In genomic region chrX:20513185-20513584, GRCh38 we compare ENCODE assay signal across 26 cellular contexts.
"Had no signal": no experiment of that assay in that cellular context is flagged by ENCODE, and none has a peak within 500 bp of the region (broad histone marks: within the 10 kb centered on the region; RNA-seq: fewer than 3 reads in every experiment).

No MANE protein-coding gene starts in this region.

- DNase-seq: activated CD4-positive, alpha-beta T cell treated with anti-CD3 and anti-CD28 coated beads for 48 hours; activated CD4-positive, alpha-beta T cell treated with anti-CD3 and anti-CD28 coated beads, Interleukin-2, amount 50 U/mL, for 48 hours; activated CD8-positive, alpha-beta memory T cell treated with anti-CD3 and anti-CD28 coated beads for 24 hours; activated effector memory CD4-positive, alpha-beta T cell treated with Interleukin-2 at 50 U/mL for 16 hours; activated naive CD4-positive, alpha-beta T cell treated with Interleukin-2 at 50 U/mL for 16 hours; aorta; effector memory CD8-positive, alpha-beta T cell; heart right ventricle; naive thymus-derived CD8-positive, alpha-beta T cell; posterior cingulate gyrus; right lobe of liver; stimulated activated CD4-positive, alpha-beta T cell treated with anti-CD3 and anti-CD28 coated beads, Interleukin-12 subunit alpha, Interleukin-12 subunit beta, amount 100 ng/mL, for 4 hours; stimulated activated CD4-positive, alpha-beta T cell treated with anti-CD3 and anti-CD28 coated beads, Interleukin-4, amount 100 ng/mL, for 24 hours; T1000; uterus; WERI-Rb-1 had no signal

- H3K27ac ChIP-seq: cardiac muscle cell, coronary artery, heart right ventricle, right lobe of liver, thoracic aorta, uterus, WERI-Rb-1 had no signal

- H3K9me3 ChIP-seq: heart right ventricle, right lobe of liver, thoracic aorta, uterus had no signal

- H3K36me3 ChIP-seq: cardiac muscle cell, heart right ventricle, right lobe of liver, thoracic aorta, uterus, WERI-Rb-1 had no signal

- H3K27me3 ChIP-seq: cardiac muscle cell, uterus had no signal

- H3K27ac Mint-ChIP-seq: activated naive CD8-positive, alpha-beta T cell; brain; effector memory CD8-positive, alpha-beta T cell; memory B cell; naive thymus-derived CD8-positive, alpha-beta T cell; stimulated activated effector memory CD8-positive, alpha-beta T cell treated with anti-CD3 and anti-CD28 coated beads, Interleukin-12 subunit alpha, Interleukin-12 subunit beta, amount 100 ng/mL, for 72 hours; stimulated activated naive CD8-positive, alpha-beta T cell treated with anti-CD3 and anti-CD28 coated beads, Interleukin-15, Interleukin-2, amounts not matched to agents 100 ng/mL and 50 ng/mL, for 24 hours; type B pancreatic cell had no signal

- H3K4me3 ChIP-seq: cardiac muscle cell, coronary artery, heart right ventricle, right lobe of liver, thoracic aorta, uterus had no signal

- H3K36me3 Mint-ChIP-seq: activated naive CD8-positive, alpha-beta T cell; brain; memory B cell; naive thymus-derived CD8-positive, alpha-beta T cell; type B pancreatic cell had no signal

- H3K27me3 Mint-ChIP-seq: activated naive CD8-positive, alpha-beta T cell; brain; effector memory CD8-positive, alpha-beta T cell; naive thymus-derived CD8-positive, alpha-beta T cell; type B pancreatic cell had no signal

- ATAC-seq: activated CD4-positive, CD25-positive, alpha-beta regulatory T cell treated with anti-CD3 and anti-CD28 coated beads, Interleukin-2, amount 50 U/mL, for 24 hours; effector memory CD8-positive, alpha-beta T cell; heart right ventricle; naive thymus-derived CD8-positive, alpha-beta T cell; right lobe of liver; stimulated activated effector memory CD8-positive, alpha-beta T cell treated with anti-CD3 and anti-CD28 coated beads, Interleukin-12 subunit alpha, Interleukin-12 subunit beta, amount 100 ng/mL, for 72 hours had no signal

- H3K4me1 Mint-ChIP-seq: brain had no signal

- H3K4me1 ChIP-seq: right lobe of liver, uterus had no signal

- H3K9me3 Mint-ChIP-seq: effector memory CD8-positive, alpha-beta T cell; memory B cell; naive thymus-derived CD8-positive, alpha-beta T cell; stimulated activated naive CD8-positive, alpha-beta T cell treated with anti-CD3 and anti-CD28 coated beads, Interleukin-15, Interleukin-2, amounts not matched to agents 100 ng/mL and 50 ng/mL, for 24 hours had no signal

- H3K4me3 Mint-ChIP-seq: activated naive CD8-positive, alpha-beta T cell; brain; effector memory CD8-positive, alpha-beta T cell; memory B cell; naive thymus-derived CD8-positive, alpha-beta T cell; stimulated activated effector memory CD8-positive, alpha-beta T cell treated with anti-CD3 and anti-CD28 coated beads, Interleukin-12 subunit alpha, Interleukin-12 subunit beta, amount 100 ng/mL, for 72 hours; stimulated activated naive CD8-positive, alpha-beta T cell treated with anti-CD3 and anti-CD28 coated beads, Interleukin-15, Interleukin-2, amounts not matched to agents 100 ng/mL and 50 ng/mL, for 24 hours; type B pancreatic cell had no signal
